6 cellular contexts compared by ENCODE assay signal in the genomic region with DNA sequence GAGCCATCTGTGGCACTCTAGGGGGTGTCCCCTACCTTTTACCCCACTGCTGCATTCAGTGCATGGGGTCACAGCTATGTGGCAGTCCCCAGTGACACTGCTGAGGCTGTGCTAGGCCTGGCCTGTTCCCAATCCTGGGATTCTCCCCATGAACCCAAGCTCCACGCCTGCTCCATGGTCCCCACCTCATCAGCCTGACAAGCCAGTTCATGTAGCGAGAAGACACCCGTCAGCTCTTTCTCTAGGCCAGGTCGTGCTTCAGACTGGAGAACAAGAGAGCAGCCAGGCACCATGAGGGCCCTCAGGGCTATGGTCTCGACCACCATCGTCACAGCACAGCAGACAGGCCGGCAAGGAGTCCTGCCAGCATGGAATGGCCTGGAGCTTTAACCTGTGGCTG.
"Had no signal": no experiment of that assay in that cellular context is flagged by ENCODE, and none has a peak within 500 bp of the region (broad histone marks: within the 10 kb centered on the region; RNA-seq: fewer than 3 reads in every experiment).

No MANE protein-coding gene starts in this region.

- H3K4me3 Mint-ChIP-seq: GM23338, H9, IgD-negative memory B cell had no signal

- H3K4me1 Mint-ChIP-seq: GM23338, H9, IgD-negative memory B cell had no signal

- ATAC-seq: GM23338, HepG2 had no signal

- H2AFZ ChIP-seq: GM23338 had no signal

- DNase-seq: H9, HCEC 1CT had no signal

- H3K36me3 Mint-ChIP-seq: IgD-negative memory B cell had no signal

- H3K27ac Mint-ChIP-seq: GM23338, IgD-negative memory B cell had no signal

- H3K27ac ChIP-seq: HL-60 had no signal

- H3K4me2 ChIP-seq: GM23338 had no signal

- H3K4me3 ChIP-seq: GM23338 had no signal
